1 cellular context compared by ENCODE assay signal in genomic region chr1:9213956-9214355, GRCh38.
TF ChIP-seq lines count a peak whose summit lies in the region.

No MANE protein-coding gene starts in this region.

TF ChIP-seq in HCT116, 20 proteins besides CTCF, POLR2A, EP300 and RAD21 (continued from another document):
- TF ChIP-seq, protein P1, sequence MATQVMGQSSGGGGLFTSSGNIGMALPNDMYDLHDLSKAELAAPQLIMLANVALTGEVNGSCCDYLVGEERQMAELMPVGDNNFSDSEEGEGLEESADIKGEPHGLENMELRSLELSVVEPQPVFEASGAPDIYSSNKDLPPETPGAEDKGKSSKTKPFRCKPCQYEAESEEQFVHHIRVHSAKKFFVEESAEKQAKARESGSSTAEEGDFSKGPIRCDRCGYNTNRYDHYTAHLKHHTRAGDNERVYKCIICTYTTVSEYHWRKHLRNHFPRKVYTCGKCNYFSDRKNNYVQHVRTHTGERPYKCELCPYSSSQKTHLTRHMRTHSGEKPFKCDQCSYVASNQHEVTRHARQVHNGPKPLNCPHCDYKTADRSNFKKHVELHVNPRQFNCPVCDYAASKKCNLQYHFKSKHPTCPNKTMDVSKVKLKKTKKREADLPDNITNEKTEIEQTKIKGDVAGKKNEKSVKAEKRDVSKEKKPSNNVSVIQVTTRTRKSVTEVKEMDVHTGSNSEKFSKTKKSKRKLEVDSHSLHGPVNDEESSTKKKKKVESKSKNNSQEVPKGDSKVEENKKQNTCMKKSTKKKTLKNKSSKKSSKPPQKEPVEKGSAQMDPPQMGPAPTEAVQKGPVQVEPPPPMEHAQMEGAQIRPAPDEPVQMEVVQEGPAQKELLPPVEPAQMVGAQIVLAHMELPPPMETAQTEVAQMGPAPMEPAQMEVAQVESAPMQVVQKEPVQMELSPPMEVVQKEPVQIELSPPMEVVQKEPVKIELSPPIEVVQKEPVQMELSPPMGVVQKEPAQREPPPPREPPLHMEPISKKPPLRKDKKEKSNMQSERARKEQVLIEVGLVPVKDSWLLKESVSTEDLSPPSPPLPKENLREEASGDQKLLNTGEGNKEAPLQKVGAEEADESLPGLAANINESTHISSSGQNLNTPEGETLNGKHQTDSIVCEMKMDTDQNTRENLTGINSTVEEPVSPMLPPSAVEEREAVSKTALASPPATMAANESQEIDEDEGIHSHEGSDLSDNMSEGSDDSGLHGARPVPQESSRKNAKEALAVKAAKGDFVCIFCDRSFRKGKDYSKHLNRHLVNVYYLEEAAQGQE (IDR thresholded peaks at IDR 0.05; ENCODE audit: low read depth) = no peak
- TF ChIP-seq ZFX (IDR thresholded peaks at IDR 0.05) (no peak), JUND (IDR thresholded peaks at IDR 0.05) (no peak), FOSL1 (IDR thresholded peaks at IDR 0.05; ENCODE audit: low read depth) (no peak), YY1 (IDR thresholded peaks at IDR 0.05; ENCODE audit: extremely low read depth, insufficient replicate concordance, low read depth, low read length) (no peak), POLR2AphosphoS5 (IDR thresholded peaks at IDR 0.05; ENCODE audit: low read depth, low read length) (no peak), EGR1 (IDR thresholded peaks at IDR 0.05; ENCODE audit: low read depth) (no peak), ELF1 (IDR thresholded peaks at IDR 0.05; ENCODE audit: borderline replicate concordance, low read depth) (no peak)
- TF ChIP-seq, protein P2, sequence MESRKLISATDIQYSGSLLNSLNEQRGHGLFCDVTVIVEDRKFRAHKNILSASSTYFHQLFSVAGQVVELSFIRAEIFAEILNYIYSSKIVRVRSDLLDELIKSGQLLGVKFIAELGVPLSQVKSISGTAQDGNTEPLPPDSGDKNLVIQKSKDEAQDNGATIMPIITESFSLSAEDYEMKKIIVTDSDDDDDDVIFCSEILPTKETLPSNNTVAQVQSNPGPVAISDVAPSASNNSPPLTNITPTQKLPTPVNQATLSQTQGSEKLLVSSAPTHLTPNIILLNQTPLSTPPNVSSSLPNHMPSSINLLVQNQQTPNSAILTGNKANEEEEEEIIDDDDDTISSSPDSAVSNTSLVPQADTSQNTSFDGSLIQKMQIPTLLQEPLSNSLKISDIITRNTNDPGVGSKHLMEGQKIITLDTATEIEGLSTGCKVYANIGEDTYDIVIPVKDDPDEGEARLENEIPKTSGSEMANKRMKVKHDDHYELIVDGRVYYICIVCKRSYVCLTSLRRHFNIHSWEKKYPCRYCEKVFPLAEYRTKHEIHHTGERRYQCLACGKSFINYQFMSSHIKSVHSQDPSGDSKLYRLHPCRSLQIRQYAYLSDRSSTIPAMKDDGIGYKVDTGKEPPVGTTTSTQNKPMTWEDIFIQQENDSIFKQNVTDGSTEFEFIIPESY (IDR thresholded peaks at IDR 0.05; ENCODE audit: extremely low read depth, insufficient replicate concordance, low read length) = no peak
